11 cellular contexts compared by ENCODE assay signal in the genomic region with DNA sequence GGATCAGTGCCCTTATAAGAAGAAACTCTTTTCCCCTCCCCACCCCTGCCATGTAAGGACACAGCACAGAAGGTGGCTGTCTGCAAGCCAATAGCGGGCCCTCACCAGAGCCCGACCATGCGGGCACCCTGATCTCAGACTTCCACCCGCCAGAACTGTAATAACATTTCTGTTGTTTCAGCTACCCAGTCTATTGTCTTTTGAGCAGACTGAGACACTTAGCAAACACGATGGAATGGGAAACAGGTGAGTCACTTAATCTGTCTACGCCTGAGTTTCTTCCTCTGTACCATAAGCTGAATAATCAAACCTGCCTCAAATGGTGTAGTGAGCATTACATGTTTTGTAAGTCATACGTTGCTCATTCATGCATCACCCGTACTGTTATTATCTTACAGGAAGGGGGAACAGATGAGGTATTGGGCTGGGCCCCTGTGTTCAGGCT.
DNase-seq lines count a peak whose midpoint lies in the region; ATAC-seq and TF ChIP-seq lines count a peak whose summit lies in the region.
"Had no signal": no experiment of that assay in that cellular context is flagged by ENCODE, and none has a peak within 500 bp of the region (broad histone marks: within the 10 kb centered on the region; RNA-seq: fewer than 3 reads in every experiment).

No MANE protein-coding gene starts in this region.

- POLR2A ChIA-PET in RWPE1 (lab: Yijun Ruan, JAX; ENCODE audit: low non-redundant PET), result no interaction called here

- TF ChIP-seq CTCF in RWPE1 (conservative IDR thresholded peaks at IDR 0.05; ENCODE audit: low read depth) (no peak), foreskin fibroblast (IDR thresholded peaks at IDR 0.05; ENCODE audit: low read depth, low read length) (no peak)

- H3K4me3 ChIP-seq in foreskin fibroblast (ENCODE audit: low read depth in 1 of 2, low read length in 2 of 2), result no peak overlapping the region
- H3K4me3 ChIP-seq: gastrocnemius medialis had no signal

- ATAC-seq in GM21576 (IDR thresholded peaks at IDR 0.05; ENCODE audit: unreplicated experiment) (no peak), GM19035 (IDR thresholded peaks at IDR 0.05; ENCODE audit: unreplicated experiment) (no peak), HG02970 (IDR thresholded peaks at IDR 0.05; ENCODE audit: low FRiP score, unreplicated experiment) (no peak)
- ATAC-seq: gastrocnemius medialis had no signal

- H3K27ac ChIP-seq in RWPE1, result peak overlapping the region; percentile 78
- H3K27ac ChIP-seq: gastrocnemius medialis had no signal

- CTCF ChIA-PET in RWPE1 (lab: Yijun Ruan, JAX), result interaction anchor here (0.6 kb wide), 1 partner anchor 36 kb away, joined by 3 read pairs; no protein-coding TSS in a partner anchor

- DNase-seq in COLO668 (lab: John Stamatoyannopoulos, UW; ENCODE audit: unreplicated experiment), result peak; percentile 72
- DNase-seq in HS-27A (ENCODE audit: low read depth), result peak; percentile 9
- peak; percentile 92 for DNase-seq in RWPE1 (ENCODE audit: low spot score)
- peak; percentile 2 to 32 for DNase-seq in foreskin fibroblast
- DNase-seq in UCSD-AML1 (lab: John Stamatoyannopoulos, UW; ENCODE audit: unreplicated experiment), result no peak
- DNase-seq: gastrocnemius medialis; NCI-H1105 treated with DMSO at 0.1 percent for 48 hours; stimulated activated naive CD4-positive, alpha-beta T cell had no signal
